Comparison of ENCODE assay signal across 8 cellular contexts in genomic region chr13:79407349-79407979, GRCh38. TPM values are rescaled to one million over a fixed set of nuclear protein-coding genes. Genes with fewer than 3 reads are reported as not detected.
DNase-seq lines count a peak whose midpoint lies in the region; ATAC-seq and TF ChIP-seq lines count a peak whose summit lies in the region.

No MANE protein-coding gene starts in this region.

- no peaks in the 10 kb centered on the region for H3K9me3 Mint-ChIP-seq in stimulated activated naive CD8-positive, alpha-beta T cell treated with anti-CD3 and anti-CD28 coated beads, Interleukin-15, Interleukin-2, amounts not matched to agents 100 ng/mL and 50 ng/mL, for 24 hours

- H3K27me3 Mint-ChIP-seq in stimulated activated naive CD8-positive, alpha-beta T cell treated with anti-CD3 and anti-CD28 coated beads, Interleukin-15, Interleukin-2, amounts not matched to agents 100 ng/mL and 50 ng/mL, for 24 hours, result no peaks in the 10 kb centered on the region

- TF ChIP-seq CTCF in foreskin keratinocyte (conservative IDR thresholded peaks at IDR 0.05), result no peak
- no peak for TF ChIP-seq CTCF in upper lobe of right lung (IDR thresholded peaks at IDR 0.05)

- H3K4me1 Mint-ChIP-seq in stimulated activated naive CD8-positive, alpha-beta T cell treated with anti-CD3 and anti-CD28 coated beads, Interleukin-15, Interleukin-2, amounts not matched to agents 100 ng/mL and 50 ng/mL, for 24 hours (ENCODE audit: low read depth), result peaks cover 22% of the 10 kb centered on the region

- H3K27ac Mint-ChIP-seq in stimulated activated naive CD8-positive, alpha-beta T cell treated with anti-CD3 and anti-CD28 coated beads, Interleukin-15, Interleukin-2, amounts not matched to agents 100 ng/mL and 50 ng/mL, for 24 hours, result peak overlapping the region; percentile 97

- no peak overlapping the region for H3K4me3 Mint-ChIP-seq in stimulated activated naive CD8-positive, alpha-beta T cell treated with anti-CD3 and anti-CD28 coated beads, Interleukin-15, Interleukin-2, amounts not matched to agents 100 ng/mL and 50 ng/mL, for 24 hours

- no peaks in the 10 kb centered on the region for H3K27me3 ChIP-seq in foreskin keratinocyte
- no peaks in the 10 kb centered on the region for H3K27me3 ChIP-seq in upper lobe of right lung

- peaks cover 20% of the 10 kb centered on the region for H3K4me1 ChIP-seq in foreskin keratinocyte
- peaks cover 20% of the 10 kb centered on the region for H3K4me1 ChIP-seq in upper lobe of right lung

- peaks cover 22% of the 10 kb centered on the region for H3K36me3 Mint-ChIP-seq in stimulated activated naive CD8-positive, alpha-beta T cell treated with anti-CD3 and anti-CD28 coated beads, Interleukin-15, Interleukin-2, amounts not matched to agents 100 ng/mL and 50 ng/mL, for 24 hours (ENCODE audit: low read depth)

- no peak for DNase-seq in stimulated activated naive CD8-positive, alpha-beta T cell treated with anti-CD3 and anti-CD28 coated beads, Interleukin-15, Interleukin-2, amounts not matched to agents 100 U/mL and 50 U/mL, for 24 hours
- DNase-seq in RKO (ENCODE audit: low spot score), result peak; percentile 41
- DNase-seq in foreskin keratinocyte, result no peak
- no peak for DNase-seq in upper lobe of right lung
- no peak for DNase-seq in CD1c-positive myeloid dendritic cell (ENCODE audit: extremely low spot score)
- no peak for DNase-seq in Ammon's horn (ENCODE audit: low spot score)

- H3K27ac ChIP-seq in foreskin keratinocyte (peak overlapping the region; percentile 93), upper lobe of right lung (no peak overlapping the region)

- no peaks in the 10 kb centered on the region for H3K36me3 ChIP-seq in upper lobe of right lung

- peak overlapping the region; percentile 74 for H3K4me3 ChIP-seq in upper lobe of right lung

- ATAC-seq in stimulated activated naive CD8-positive, alpha-beta T cell treated with anti-CD3 and anti-CD28 coated beads, Interleukin-15, Interleukin-2, amounts not matched to agents 100 U/mL and 50 U/mL, for 24 hours, result no peak
- ATAC-seq in foreskin keratinocyte, result no peak
- ATAC-seq in upper lobe of right lung, result no peak
- ATAC-seq in GM21423 (IDR thresholded peaks at IDR 0.05; ENCODE audit: unreplicated experiment), result no peak

- intact Hi-C loops in upper lobe of right lung (cut with DNase I), result no loop called here

- H3K9me3 ChIP-seq in upper lobe of right lung, result no peaks in the 10 kb centered on the region

RNA-seq across cellular contexts. Expression of gene RBM26, which starts 1.4 kb away (rescaled TPM):
- total RNA-seq in foreskin keratinocyte (29.6 and 33.1 TPM in 2 replicates), upper lobe of right lung (42.0 TPM)
- 9.7 and 12.1 TPM in 2 replicates for polyA plus RNA-seq in foreskin keratinocyte
